ENCODE assay signal across 8 cellular contexts in genomic region chr3:52286777-52287110, GRCh38. TPM values are rescaled to one million over a fixed set of nuclear protein-coding genes. Genes with fewer than 3 reads are reported as not detected.
A peak's percentile ranks its signal among the peaks of the same experiment; 100 is the strongest.
DNase-seq lines count a peak whose midpoint lies in the region; TF ChIP-seq lines count a peak whose summit lies in the region.

No MANE protein-coding gene starts in this region.

- H3K4me3 ChIP-seq in AG04449 (ENCODE audit: low read depth, low read length) = peak overlapping the region; percentile 99

- H3K36me3 ChIP-seq in KOPT-K1 (ENCODE audit: insufficient read depth, low read length) = peaks cover 13% of the 10 kb centered on the region; the same call in 1 of the 2 replicates

- TF ChIP-seq CTCF in AG04449 (IDR thresholded peaks at IDR 0.05; ENCODE audit: insufficient read depth, low read length, missing control alignments) = no peak

- H3K9me3 ChIP-seq in KOPT-K1 (ENCODE audit: insufficient read depth, low read length, poor library complexity, severe bottlenecking) = no peaks in the 10 kb centered on the region

- CTCF ChIA-PET in AG04449 (lab: Yijun Ruan, JAX) = interaction anchor here (2.0 to 27.0 kb wide), 3 partner anchors 8 to 66 kb away, joined by 5 to 498 read pairs (median 23); partner anchors contain the start of gene WDR82

- POLR2A ChIA-PET in AG04449 (lab: Yijun Ruan, JAX) = interaction anchor here (1.7 kb wide), 1 partner anchor 8 kb away, joined by 14 read pairs; the partner anchor contains the start of gene WDR82

- peak overlapping the region; percentile 98 for H3K27ac ChIP-seq in KOPT-K1 (ENCODE audit: low read depth, low read length, poor library complexity, severe bottlenecking)
- H3K27ac ChIP-seq in cingulate gyrus (ENCODE audit: low read depth, low read length) = peak overlapping the region; percentile 100
- no peak overlapping the region for H3K27ac ChIP-seq in caudate nucleus (ENCODE audit: low read depth, low read length)

- no peak for DNase-seq in AG04449 (ENCODE audit: low read depth, low spot score)
- peak; percentile 8 for DNase-seq in myocyte (ENCODE audit: low read depth)
- DNase-seq in caudate nucleus (lab: John Stamatoyannopoulos, UW) = no peak
- no peak for DNase-seq in NCI-H1436 (lab: John Stamatoyannopoulos, UW)
- DNase-seq in SHP77 treated with DMSO at 0.1 percent for 48 hours (lab: John Stamatoyannopoulos, UW) = no peak
- no peak for DNase-seq in islet precursor cell

RNA-seq across cellular contexts. Expression of gene GLYCTK, which starts 0.9 kb away (rescaled TPM):
- total RNA-seq in myocyte = 6.3 and 7.8 TPM in 2 replicates
- 6.0 TPM for polyA plus RNA-seq in myocyte (2012)

RNA-seq across cellular contexts. Expression of gene WDR82, which starts 8.3 kb away (rescaled TPM):
- 49.5 and 58.6 TPM in 2 replicates for total RNA-seq in myocyte
- polyA plus RNA-seq in myocyte (2012) = 62.2 TPM

RNA-seq across cellular contexts. Expression of gene DNAH1, which starts 29.4 kb away (rescaled TPM):
- 1.9 and 3.8 TPM in 2 replicates for total RNA-seq in myocyte
- polyA plus RNA-seq in myocyte (2012) = 3.3 TPM

RNA-seq across cellular contexts. Expression of gene PPM1M, which starts 41.2 kb away (rescaled TPM):
- 5.5 and 7.3 TPM in 2 replicates for total RNA-seq in myocyte
- 29.7 TPM for polyA plus RNA-seq in myocyte (2012)

RNA-seq across cellular contexts. Expression of gene TWF2, which starts 47.8 kb away (rescaled TPM):
- total RNA-seq in myocyte = 24.3 and 67.9 TPM in 2 replicates
- 66.1 TPM for polyA plus RNA-seq in myocyte (2012)
